In the genomic region with DNA sequence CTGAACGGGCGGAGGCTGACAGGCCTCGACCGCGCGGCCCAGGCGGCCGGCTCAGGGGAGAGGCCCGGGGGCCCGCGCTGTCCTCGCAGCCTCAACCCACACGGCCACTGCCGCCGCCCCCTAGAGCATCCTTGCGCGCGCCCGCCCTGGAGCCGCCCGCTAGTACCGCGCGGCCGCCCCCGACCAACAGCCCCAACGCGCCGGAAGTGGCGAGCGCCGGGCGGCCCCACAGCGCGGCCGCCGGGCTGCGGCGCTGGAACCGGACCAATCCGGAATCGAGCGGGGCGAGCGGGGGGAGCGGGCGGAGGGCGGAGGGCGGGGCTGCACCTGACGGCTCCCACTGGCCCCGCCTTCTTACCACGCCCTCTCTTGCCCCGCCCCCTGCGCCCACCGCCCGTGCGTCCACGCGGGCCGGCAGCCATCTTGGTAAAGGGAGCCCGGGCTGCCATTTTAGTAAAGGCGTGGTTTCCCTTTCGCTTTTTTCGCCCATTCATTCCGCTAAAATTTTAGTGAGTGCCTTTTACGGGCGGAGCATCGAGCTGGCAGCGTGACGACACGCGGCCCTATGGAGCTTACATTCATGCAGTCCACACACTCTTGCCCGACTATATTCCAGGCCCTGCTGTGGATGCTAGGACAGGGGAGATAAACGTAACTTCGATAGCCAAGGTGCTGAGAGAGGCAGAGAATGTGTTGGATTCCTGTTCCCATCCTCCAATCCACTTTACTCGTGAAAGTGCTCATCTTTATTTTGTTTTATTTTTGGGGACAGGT, we compare ENCODE assay signal across 1 cellular context.
A peak's percentile ranks its signal among the peaks of the same experiment; 100 is the strongest.
TF ChIP-seq lines count a peak whose summit lies in the region.

A gene with protein sequence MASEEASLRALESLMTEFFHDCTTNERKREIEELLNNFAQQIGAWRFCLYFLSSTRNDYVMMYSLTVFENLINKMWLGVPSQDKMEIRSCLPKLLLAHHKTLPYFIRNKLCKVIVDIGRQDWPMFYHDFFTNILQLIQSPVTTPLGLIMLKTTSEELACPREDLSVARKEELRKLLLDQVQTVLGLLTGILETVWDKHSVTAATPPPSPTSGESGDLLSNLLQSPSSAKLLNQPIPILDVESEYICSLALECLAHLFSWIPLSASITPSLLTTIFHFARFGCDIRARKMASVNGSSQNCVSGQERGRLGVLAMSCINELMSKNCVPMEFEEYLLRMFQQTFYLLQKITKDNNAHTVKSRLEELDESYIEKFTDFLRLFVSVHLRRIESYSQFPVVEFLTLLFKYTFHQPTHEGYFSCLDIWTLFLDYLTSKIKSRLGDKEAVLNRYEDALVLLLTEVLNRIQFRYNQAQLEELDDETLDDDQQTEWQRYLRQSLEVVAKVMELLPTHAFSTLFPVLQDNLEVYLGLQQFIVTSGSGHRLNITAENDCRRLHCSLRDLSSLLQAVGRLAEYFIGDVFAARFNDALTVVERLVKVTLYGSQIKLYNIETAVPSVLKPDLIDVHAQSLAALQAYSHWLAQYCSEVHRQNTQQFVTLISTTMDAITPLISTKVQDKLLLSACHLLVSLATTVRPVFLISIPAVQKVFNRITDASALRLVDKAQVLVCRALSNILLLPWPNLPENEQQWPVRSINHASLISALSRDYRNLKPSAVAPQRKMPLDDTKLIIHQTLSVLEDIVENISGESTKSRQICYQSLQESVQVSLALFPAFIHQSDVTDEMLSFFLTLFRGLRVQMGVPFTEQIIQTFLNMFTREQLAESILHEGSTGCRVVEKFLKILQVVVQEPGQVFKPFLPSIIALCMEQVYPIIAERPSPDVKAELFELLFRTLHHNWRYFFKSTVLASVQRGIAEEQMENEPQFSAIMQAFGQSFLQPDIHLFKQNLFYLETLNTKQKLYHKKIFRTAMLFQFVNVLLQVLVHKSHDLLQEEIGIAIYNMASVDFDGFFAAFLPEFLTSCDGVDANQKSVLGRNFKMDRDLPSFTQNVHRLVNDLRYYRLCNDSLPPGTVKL (minus strand): TSS at position 208 of the 774 bp plus-strand sequence. CDS start 597 bp downstream, outside the sequence.

TF ChIP-seq in GM12878, 131 proteins besides CTCF, POLR2A, EP300 and RAD21 (continued from another document and continues in another):
- TF ChIP-seq, protein P1, sequence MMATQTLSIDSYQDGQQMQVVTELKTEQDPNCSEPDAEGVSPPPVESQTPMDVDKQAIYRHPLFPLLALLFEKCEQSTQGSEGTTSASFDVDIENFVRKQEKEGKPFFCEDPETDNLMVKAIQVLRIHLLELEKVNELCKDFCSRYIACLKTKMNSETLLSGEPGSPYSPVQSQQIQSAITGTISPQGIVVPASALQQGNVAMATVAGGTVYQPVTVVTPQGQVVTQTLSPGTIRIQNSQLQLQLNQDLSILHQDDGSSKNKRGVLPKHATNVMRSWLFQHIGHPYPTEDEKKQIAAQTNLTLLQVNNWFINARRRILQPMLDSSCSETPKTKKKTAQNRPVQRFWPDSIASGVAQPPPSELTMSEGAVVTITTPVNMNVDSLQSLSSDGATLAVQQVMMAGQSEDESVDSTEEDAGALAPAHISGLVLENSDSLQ (IDR thresholded peaks at IDR 0.05): 0 out of 2 replicates have a peak, but pooled peaks have one; percentile 15
- TF ChIP-seq NR2F1 (conservative IDR thresholded peaks at IDR 0.05): peak; percentile 49; the same call in 1 of the 2 replicates
- TF ChIP-seq RBBP5 (conservative IDR thresholded peaks at IDR 0.05): no peak
- TF ChIP-seq, protein P2, sequence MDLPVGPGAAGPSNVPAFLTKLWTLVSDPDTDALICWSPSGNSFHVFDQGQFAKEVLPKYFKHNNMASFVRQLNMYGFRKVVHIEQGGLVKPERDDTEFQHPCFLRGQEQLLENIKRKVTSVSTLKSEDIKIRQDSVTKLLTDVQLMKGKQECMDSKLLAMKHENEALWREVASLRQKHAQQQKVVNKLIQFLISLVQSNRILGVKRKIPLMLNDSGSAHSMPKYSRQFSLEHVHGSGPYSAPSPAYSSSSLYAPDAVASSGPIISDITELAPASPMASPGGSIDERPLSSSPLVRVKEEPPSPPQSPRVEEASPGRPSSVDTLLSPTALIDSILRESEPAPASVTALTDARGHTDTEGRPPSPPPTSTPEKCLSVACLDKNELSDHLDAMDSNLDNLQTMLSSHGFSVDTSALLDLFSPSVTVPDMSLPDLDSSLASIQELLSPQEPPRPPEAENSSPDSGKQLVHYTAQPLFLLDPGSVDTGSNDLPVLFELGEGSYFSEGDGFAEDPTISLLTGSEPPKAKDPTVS (IDR thresholded peaks at IDR 0.05; ENCODE audit: low read depth, low read length): no peak
- no peak for TF ChIP-seq ZNF384 (IDR thresholded peaks at IDR 0.05; ENCODE audit: borderline replicate concordance, low read depth, low read length)
- TF ChIP-seq, protein P3, sequence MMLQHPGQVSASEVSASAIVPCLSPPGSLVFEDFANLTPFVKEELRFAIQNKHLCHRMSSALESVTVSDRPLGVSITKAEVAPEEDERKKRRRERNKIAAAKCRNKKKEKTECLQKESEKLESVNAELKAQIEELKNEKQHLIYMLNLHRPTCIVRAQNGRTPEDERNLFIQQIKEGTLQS (IDR thresholded peaks at IDR 0.05; ENCODE audit: borderline replicate concordance, extremely low read depth, low read depth, low read length): no peak
- peak; percentile 74 for TF ChIP-seq GATAD2B (conservative IDR thresholded peaks at IDR 0.05; ENCODE audit: low read depth)
- TF ChIP-seq SIN3A (IDR thresholded peaks at IDR 0.05; ENCODE audit: low read depth, low read length): peak; percentile 85
- peak; percentile 70; the same call in 1 of the 2 replicates for TF ChIP-seq RB1 (IDR thresholded peaks at IDR 0.05; ENCODE audit: borderline replicate concordance)
- no peak for TF ChIP-seq SPI1 (IDR thresholded peaks at IDR 0.05; ENCODE audit: borderline replicate concordance, insufficient read depth, low read depth, low read length)
- TF ChIP-seq NFXL1 (IDR thresholded peaks at IDR 0.05; ENCODE audit: borderline replicate concordance): no peak
- TF ChIP-seq, protein P4, sequence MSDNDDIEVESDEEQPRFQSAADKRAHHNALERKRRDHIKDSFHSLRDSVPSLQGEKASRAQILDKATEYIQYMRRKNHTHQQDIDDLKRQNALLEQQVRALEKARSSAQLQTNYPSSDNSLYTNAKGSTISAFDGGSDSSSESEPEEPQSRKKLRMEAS (IDR thresholded peaks at IDR 0.05; ENCODE audit: low read depth, low read length): peak; percentile 68; the same call in 1 of the 2 replicates
- no peak for TF ChIP-seq ETV6 (conservative IDR thresholded peaks at IDR 0.05 in 1 of 2, IDR thresholded peaks at IDR 0.05 in 1 of 2; ENCODE audit: borderline replicate concordance in 1 of 2, low read depth in 1 of 2)
- 0 out of 2 replicates have a peak, but pooled peaks have one; percentile 37 for TF ChIP-seq MYB (IDR thresholded peaks at IDR 0.05; ENCODE audit: borderline replicate concordance, low read depth, low read length)
- TF ChIP-seq SMAD1 (IDR thresholded peaks at IDR 0.05; ENCODE audit: low read depth, partially characterized antibody): no peak
- TF ChIP-seq SUPT20H (IDR thresholded peaks at IDR 0.05; ENCODE audit: borderline replicate concordance, control insufficient read depth, low read depth, low read length): no peak
- TF ChIP-seq CHD2 (IDR thresholded peaks at IDR 0.05; ENCODE audit: borderline replicate concordance, low read depth, low read length): no peak
- peak; percentile 93 for TF ChIP-seq NR2C1 (IDR thresholded peaks at IDR 0.05)
- TF ChIP-seq, protein P5, sequence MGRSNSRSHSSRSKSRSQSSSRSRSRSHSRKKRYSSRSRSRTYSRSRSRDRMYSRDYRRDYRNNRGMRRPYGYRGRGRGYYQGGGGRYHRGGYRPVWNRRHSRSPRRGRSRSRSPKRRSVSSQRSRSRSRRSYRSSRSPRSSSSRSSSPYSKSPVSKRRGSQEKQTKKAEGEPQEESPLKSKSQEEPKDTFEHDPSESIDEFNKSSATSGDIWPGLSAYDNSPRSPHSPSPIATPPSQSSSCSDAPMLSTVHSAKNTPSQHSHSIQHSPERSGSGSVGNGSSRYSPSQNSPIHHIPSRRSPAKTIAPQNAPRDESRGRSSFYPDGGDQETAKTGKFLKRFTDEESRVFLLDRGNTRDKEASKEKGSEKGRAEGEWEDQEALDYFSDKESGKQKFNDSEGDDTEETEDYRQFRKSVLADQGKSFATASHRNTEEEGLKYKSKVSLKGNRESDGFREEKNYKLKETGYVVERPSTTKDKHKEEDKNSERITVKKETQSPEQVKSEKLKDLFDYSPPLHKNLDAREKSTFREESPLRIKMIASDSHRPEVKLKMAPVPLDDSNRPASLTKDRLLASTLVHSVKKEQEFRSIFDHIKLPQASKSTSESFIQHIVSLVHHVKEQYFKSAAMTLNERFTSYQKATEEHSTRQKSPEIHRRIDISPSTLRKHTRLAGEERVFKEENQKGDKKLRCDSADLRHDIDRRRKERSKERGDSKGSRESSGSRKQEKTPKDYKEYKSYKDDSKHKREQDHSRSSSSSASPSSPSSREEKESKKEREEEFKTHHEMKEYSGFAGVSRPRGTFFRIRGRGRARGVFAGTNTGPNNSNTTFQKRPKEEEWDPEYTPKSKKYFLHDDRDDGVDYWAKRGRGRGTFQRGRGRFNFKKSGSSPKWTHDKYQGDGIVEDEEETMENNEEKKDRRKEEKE (IDR thresholded peaks at IDR 0.05): 0 out of 2 replicates have a peak, but pooled peaks have one; percentile 59
- TF ChIP-seq JUND (IDR thresholded peaks at IDR 0.05; ENCODE audit: low read depth, low read length): no peak
- no peak for TF ChIP-seq CHD4 (IDR thresholded peaks at IDR 0.05)
- TF ChIP-seq, protein P6, sequence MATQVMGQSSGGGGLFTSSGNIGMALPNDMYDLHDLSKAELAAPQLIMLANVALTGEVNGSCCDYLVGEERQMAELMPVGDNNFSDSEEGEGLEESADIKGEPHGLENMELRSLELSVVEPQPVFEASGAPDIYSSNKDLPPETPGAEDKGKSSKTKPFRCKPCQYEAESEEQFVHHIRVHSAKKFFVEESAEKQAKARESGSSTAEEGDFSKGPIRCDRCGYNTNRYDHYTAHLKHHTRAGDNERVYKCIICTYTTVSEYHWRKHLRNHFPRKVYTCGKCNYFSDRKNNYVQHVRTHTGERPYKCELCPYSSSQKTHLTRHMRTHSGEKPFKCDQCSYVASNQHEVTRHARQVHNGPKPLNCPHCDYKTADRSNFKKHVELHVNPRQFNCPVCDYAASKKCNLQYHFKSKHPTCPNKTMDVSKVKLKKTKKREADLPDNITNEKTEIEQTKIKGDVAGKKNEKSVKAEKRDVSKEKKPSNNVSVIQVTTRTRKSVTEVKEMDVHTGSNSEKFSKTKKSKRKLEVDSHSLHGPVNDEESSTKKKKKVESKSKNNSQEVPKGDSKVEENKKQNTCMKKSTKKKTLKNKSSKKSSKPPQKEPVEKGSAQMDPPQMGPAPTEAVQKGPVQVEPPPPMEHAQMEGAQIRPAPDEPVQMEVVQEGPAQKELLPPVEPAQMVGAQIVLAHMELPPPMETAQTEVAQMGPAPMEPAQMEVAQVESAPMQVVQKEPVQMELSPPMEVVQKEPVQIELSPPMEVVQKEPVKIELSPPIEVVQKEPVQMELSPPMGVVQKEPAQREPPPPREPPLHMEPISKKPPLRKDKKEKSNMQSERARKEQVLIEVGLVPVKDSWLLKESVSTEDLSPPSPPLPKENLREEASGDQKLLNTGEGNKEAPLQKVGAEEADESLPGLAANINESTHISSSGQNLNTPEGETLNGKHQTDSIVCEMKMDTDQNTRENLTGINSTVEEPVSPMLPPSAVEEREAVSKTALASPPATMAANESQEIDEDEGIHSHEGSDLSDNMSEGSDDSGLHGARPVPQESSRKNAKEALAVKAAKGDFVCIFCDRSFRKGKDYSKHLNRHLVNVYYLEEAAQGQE (IDR thresholded peaks at IDR 0.05; ENCODE audit: low read depth, low read length): no peak
- TF ChIP-seq, protein P7, sequence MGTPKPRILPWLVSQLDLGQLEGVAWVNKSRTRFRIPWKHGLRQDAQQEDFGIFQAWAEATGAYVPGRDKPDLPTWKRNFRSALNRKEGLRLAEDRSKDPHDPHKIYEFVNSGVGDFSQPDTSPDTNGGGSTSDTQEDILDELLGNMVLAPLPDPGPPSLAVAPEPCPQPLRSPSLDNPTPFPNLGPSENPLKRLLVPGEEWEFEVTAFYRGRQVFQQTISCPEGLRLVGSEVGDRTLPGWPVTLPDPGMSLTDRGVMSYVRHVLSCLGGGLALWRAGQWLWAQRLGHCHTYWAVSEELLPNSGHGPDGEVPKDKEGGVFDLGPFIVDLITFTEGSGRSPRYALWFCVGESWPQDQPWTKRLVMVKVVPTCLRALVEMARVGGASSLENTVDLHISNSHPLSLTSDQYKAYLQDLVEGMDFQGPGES (IDR thresholded peaks at IDR 0.05): no peak
- TF ChIP-seq MXI1 (IDR thresholded peaks at IDR 0.05; ENCODE audit: low read depth, low read length): peak; percentile 85; the same call in 1 of the 2 replicates
- TF ChIP-seq POLR2AphosphoS2 (IDR thresholded peaks at IDR 0.05; ENCODE audit: low read depth, low read length): no peak
- TF ChIP-seq PAX8 (IDR thresholded peaks at IDR 0.05): no peak
- TF ChIP-seq RCOR1 (conservative IDR thresholded peaks at IDR 0.05; ENCODE audit: low read depth, low read length): no peak; the same call in 1 of the 2 replicates
- TF ChIP-seq CREM (IDR thresholded peaks at IDR 0.05; ENCODE audit: low read depth): peak; percentile 84
- peak; percentile 90 for TF ChIP-seq SIX5 (IDR thresholded peaks at IDR 0.05; ENCODE audit: low read depth, low read length, severe bottlenecking)
- no peak for TF ChIP-seq SREBF1 (IDR thresholded peaks at IDR 0.05; ENCODE audit: low read length)
- no peak for TF ChIP-seq MEF2A (IDR thresholded peaks at IDR 0.05; ENCODE audit: insufficient read depth, low read depth, low read length)
- no peak for TF ChIP-seq FOXM1 (IDR thresholded peaks at IDR 0.05; ENCODE audit: low read depth, low read length)
- TF ChIP-seq, protein P8, sequence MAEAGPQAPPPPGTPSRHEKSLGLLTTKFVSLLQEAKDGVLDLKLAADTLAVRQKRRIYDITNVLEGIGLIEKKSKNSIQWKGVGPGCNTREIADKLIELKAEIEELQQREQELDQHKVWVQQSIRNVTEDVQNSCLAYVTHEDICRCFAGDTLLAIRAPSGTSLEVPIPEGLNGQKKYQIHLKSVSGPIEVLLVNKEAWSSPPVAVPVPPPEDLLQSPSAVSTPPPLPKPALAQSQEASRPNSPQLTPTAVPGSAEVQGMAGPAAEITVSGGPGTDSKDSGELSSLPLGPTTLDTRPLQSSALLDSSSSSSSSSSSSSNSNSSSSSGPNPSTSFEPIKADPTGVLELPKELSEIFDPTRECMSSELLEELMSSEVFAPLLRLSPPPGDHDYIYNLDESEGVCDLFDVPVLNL (IDR thresholded peaks at IDR 0.05; ENCODE audit: low read depth, low read length): no peak
- TF ChIP-seq POU2F2 (IDR thresholded peaks at IDR 0.05; ENCODE audit: borderline replicate concordance, low read depth, low read length): peak; percentile 40; the same call in 1 of the 3 replicates
- TF ChIP-seq TAF1 (IDR thresholded peaks at IDR 0.05; ENCODE audit: borderline replicate concordance, low read depth, low read length): peak; percentile 83; the same call in 1 of the 2 replicates
- TF ChIP-seq, protein P9, sequence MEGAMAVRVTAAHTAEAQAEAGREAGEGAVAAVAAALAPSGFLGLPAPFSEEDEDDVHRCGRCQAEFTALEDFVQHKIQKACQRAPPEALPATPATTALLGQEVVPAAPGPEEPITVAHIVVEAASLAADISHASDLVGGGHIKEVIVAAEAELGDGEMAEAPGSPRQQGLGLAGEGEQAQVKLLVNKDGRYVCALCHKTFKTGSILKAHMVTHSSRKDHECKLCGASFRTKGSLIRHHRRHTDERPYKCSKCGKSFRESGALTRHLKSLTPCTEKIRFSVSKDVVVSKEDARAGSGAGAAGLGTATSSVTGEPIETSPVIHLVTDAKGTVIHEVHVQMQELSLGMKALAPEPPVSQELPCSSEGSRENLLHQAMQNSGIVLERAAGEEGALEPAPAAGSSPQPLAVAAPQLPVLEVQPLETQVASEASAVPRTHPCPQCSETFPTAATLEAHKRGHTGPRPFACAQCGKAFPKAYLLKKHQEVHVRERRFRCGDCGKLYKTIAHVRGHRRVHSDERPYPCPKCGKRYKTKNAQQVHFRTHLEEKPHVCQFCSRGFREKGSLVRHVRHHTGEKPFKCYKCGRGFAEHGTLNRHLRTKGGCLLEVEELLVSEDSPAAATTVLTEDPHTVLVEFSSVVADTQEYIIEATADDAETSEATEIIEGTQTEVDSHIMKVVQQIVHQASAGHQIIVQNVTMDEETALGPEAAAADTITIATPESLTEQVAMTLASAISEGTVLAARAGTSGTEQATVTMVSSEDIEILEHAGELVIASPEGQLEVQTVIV (IDR thresholded peaks at IDR 0.05; ENCODE audit: borderline replicate concordance, partially characterized antibody): no peak
